5 cellular contexts compared by ENCODE assay signal in genomic region chr6:95292011-95292410, GRCh38.
"Had no signal": no experiment of that assay in that cellular context is flagged by ENCODE, and none has a peak within 500 bp of the region (broad histone marks: within the 10 kb centered on the region; RNA-seq: fewer than 3 reads in every experiment).

No MANE protein-coding gene starts in this region.

- H2AFZ ChIP-seq: GM23248 had no signal

- H3K4me1 ChIP-seq: HAP-1 had no signal

- H3K27ac ChIP-seq: GM23248 had no signal

- H3K4me3 ChIP-seq: GM23248, HAP-1 had no signal

- H3K9ac ChIP-seq: GM23248 had no signal

- DNase-seq: GM23248, GOT3, H7, IMR-90 had no signal

- H3K36me3 ChIP-seq: HAP-1 had no signal

- H3K9me3 ChIP-seq: HAP-1 had no signal
